In genomic region chr11:5818245-5818865, GRCh38 we compare ENCODE assay signal across 1 cellular context.
TF ChIP-seq lines count a peak whose summit lies in the region.

No MANE protein-coding gene starts in this region.

TF ChIP-seq in A549, 52 proteins besides CTCF, POLR2A, EP300 and RAD21 (continued from another document):
- no peak for TF ChIP-seq HES2 (IDR thresholded peaks at IDR 0.05)
- TF ChIP-seq HOXA7 (CRISPR knock-in tag; IDR thresholded peaks at IDR 0.05): no peak
